Comparison of ENCODE assay signal across 8 cellular contexts in the genomic region with DNA sequence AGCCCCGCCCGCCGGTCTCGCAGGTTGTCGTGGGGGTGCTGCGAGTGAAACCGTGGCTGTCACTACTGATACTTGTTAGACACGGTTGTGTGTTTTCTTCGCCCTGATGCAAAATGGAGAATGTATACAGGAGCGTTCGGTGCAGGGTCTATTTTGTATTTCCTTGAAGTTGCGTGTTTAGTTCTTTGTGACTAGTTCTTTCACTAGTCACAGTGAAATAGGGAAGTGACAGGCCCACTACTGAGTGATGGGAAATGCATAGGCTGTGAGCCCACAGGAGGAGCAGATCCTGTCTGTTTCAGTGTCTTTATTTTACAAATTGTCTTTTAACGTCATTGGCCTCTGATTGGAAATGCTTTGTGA.
DNase-seq lines count a peak whose midpoint lies in the region; ATAC-seq and TF ChIP-seq lines count a peak whose summit lies in the region.

No MANE protein-coding gene starts in this region.

- peak; percentile 41 for ATAC-seq in GM19043 (IDR thresholded peaks at IDR 0.05; ENCODE audit: low read depth, unreplicated experiment)
- ATAC-seq in HG03159 (IDR thresholded peaks at IDR 0.05; ENCODE audit: unreplicated experiment), result peak; percentile 36

- H3K4me3 ChIP-seq in SU-DHL-6 (ENCODE audit: insufficient read depth, low read length, poor library complexity, severe bottlenecking) (peak overlapping the region; percentile 72), fibroblast of mammary gland (ENCODE audit: control insufficient read depth, low read depth, low read length) (peak overlapping the region; percentile 85)

- peaks cover 40% of the 10 kb centered on the region for H3K79me2 ChIP-seq in SU-DHL-6 (ENCODE audit: insufficient read depth, low read length)

- H3K9me2 ChIP-seq in SU-DHL-6 (replicated peaks; ENCODE audit: insufficient read depth, low read length), result no peaks in the 10 kb centered on the region

- no peaks in the 10 kb centered on the region for H3K27me3 ChIP-seq in SU-DHL-6 (ENCODE audit: low read length)

- H3K4me2 ChIP-seq in SU-DHL-6 (ENCODE audit: low read depth, low read length, poor library complexity, severe bottlenecking), result peak overlapping the region; percentile 81

- no peaks in the 10 kb centered on the region for H3K9me3 ChIP-seq in SU-DHL-6 (ENCODE audit: insufficient read depth, low read length)

- no peaks in the 10 kb centered on the region for H4K20me1 ChIP-seq in SU-DHL-6 (ENCODE audit: low read depth, low read length)

- TF ChIP-seq CTCF in SU-DHL-6 (IDR thresholded peaks at IDR 0.05; ENCODE audit: insufficient read depth, low read length, poor library complexity, severe bottlenecking) (no peak), fibroblast of mammary gland (conservative IDR thresholded peaks at IDR 0.05; ENCODE audit: control insufficient read depth, insufficient read depth, low read depth, low read length) (no peak)

- H3K36me3 ChIP-seq in SU-DHL-6 (ENCODE audit: low read length), result no peaks in the 10 kb centered on the region

- H3F3A ChIP-seq in SU-DHL-6 (ENCODE audit: insufficient read depth), result peaks cover 5% of the 10 kb centered on the region; the same call in 1 of the 2 replicates

- peak overlapping the region; percentile 19; the same call in 1 of the 2 replicates for H3K27ac ChIP-seq in SU-DHL-6 (ENCODE audit: low read depth, low read length)

- DNase-seq in AML-193 (lab: John Stamatoyannopoulos, UW) (peak; percentile 52 to 62), fibroblast of mammary gland (ENCODE audit: low read depth) (no peak), pons (ENCODE audit: low spot score) (peak; percentile 34), DMS 273 (lab: John Stamatoyannopoulos, UW; ENCODE audit: unreplicated experiment) (no peak), DMS79 (lab: John Stamatoyannopoulos, UW) (no peak)

- H3K9ac ChIP-seq in SU-DHL-6 (ENCODE audit: low read length), result peak overlapping the region; percentile 80

- H2AFZ ChIP-seq in SU-DHL-6 (ENCODE audit: low read depth, low read length, severe bottlenecking), result peak overlapping the region; percentile 69

Comparison
In these comparisons a context has a peak if more than half of its experiments do, and no peak if none do; other contexts are left out.
1. DNase-seq: peak in AML-193 (2 of 2) and pons (single experiment); none in fibroblast of mammary gland (single experiment), DMS 273 (single experiment) and DMS79 (single experiment).